In genomic region chr10:123241391-123242141, GRCh38 we compare ENCODE assay signal across 10 cellular contexts.
DNase-seq lines count a peak whose midpoint lies in the region; ATAC-seq, FAIRE-seq and TF ChIP-seq lines count a peak whose summit lies in the region.
"Had no signal": no experiment of that assay in that cellular context is flagged by ENCODE, and none has a peak within 500 bp of the region (broad histone marks: within the 10 kb centered on the region; RNA-seq: fewer than 3 reads in every experiment).

No MANE protein-coding gene starts in this region.

- 76% methylated on average over 7 of the region's 7 CpGs for WGBS in aorta, 2 donors

- no peaks in the 10 kb centered on the region for H3K36me3 ChIP-seq in effector memory CD4-positive, alpha-beta T cell (ENCODE audit: control insufficient read depth, insufficient read depth, low read length)
- H3K36me3 ChIP-seq in kidney (ENCODE audit: control insufficient read depth in 1 of 2, insufficient read depth in 2 of 2, low read length in 2 of 2) (no peaks in the 10 kb centered on the region), uterus (no peaks in the 10 kb centered on the region), aorta (ENCODE audit: control insufficient read depth in 1 of 2, insufficient read depth in 2 of 2, low read length in 1 of 2) (peaks cover 0 to 6% of the 10 kb centered on the region in 2 donors)

- no peak overlapping the region for H3K9ac ChIP-seq in kidney (ENCODE audit: low read length in 2 of 2)
- H3K9ac ChIP-seq: GM23248 had no signal

- H3K4me3 ChIP-seq in effector memory CD4-positive, alpha-beta T cell (ENCODE audit: insufficient read depth, low read depth, low read length, poor library complexity, severe bottlenecking) = no peak overlapping the region
- H3K4me3 ChIP-seq in kidney (ENCODE audit: low read length in 2 of 2) (no peak overlapping the region), uterus (no peak overlapping the region), aorta (ENCODE audit: low read length in 2 of 2) (no peak overlapping the region)
- H3K4me3 ChIP-seq: GM23248 had no signal

- TF ChIP-seq POLR2A in uterus (IDR thresholded peaks at IDR 0.05) = no peak

- H3K9me3 ChIP-seq in effector memory CD4-positive, alpha-beta T cell (ENCODE audit: control insufficient read depth, low read length) = no peaks in the 10 kb centered on the region
- H3K9me3 ChIP-seq in kidney (ENCODE audit: control insufficient read depth in 1 of 2, low read length in 2 of 2) (peaks cover 0 to under 1% of the 10 kb centered on the region in 2 donors), uterus (no peaks in the 10 kb centered on the region), aorta (ENCODE audit: control insufficient read depth, low read length) (no peaks in the 10 kb centered on the region)

- DNase-seq in CD1c-positive myeloid dendritic cell (ENCODE audit: extremely low spot score) (peak; percentile 8), kidney (no peak), DMS153 (lab: John Stamatoyannopoulos, UW) (no peak), uterus (no peak), aorta (no peak)
- peak; percentile 19 for DNase-seq in activated CD4-positive, alpha-beta T cell treated with anti-CD3 and anti-CD28 coated beads for 1 hour
- peak; percentile 16 to 53 (median 43) for DNase-seq in effector memory CD4-positive, alpha-beta T cell
- DNase-seq: GM23248 had no signal

- no peak for FAIRE-seq in kidney (lab: Jason Lieb, UNC)
- FAIRE-seq: islet of Langerhans had no signal

- intact Hi-C loops in kidney (cut with DNase I) = no loop called here
- intact Hi-C loops in uterus (cut with DNase I; ENCODE audit: low total_unique reads) = no loop called here
- intact Hi-C loops in aorta (cut with DNase I) = no loop called here

- H3K4me1 ChIP-seq in effector memory CD4-positive, alpha-beta T cell (ENCODE audit: control insufficient read depth, insufficient read depth, low read length, poor library complexity, severe bottlenecking) = peaks cover 10% of the 10 kb centered on the region
- H3K4me1 ChIP-seq in kidney (ENCODE audit: control insufficient read depth in 1 of 2, insufficient read depth in 1 of 2, low read depth in 1 of 2, low read length in 2 of 2) = no peaks in the 10 kb centered on the region
- no peaks in the 10 kb centered on the region for H3K4me1 ChIP-seq in uterus
- no peaks in the 10 kb centered on the region for H3K4me1 ChIP-seq in aorta (ENCODE audit: control insufficient read depth in 1 of 2, insufficient read depth in 2 of 2, low read length in 2 of 2)

- H3K27ac ChIP-seq in effector memory CD4-positive, alpha-beta T cell (ENCODE audit: insufficient read depth, low read length, poor library complexity, severe bottlenecking) = peak overlapping the region; percentile 72
- H3K27ac ChIP-seq in kidney (ENCODE audit: low read depth in 2 of 2, low read length in 2 of 2) (no peak overlapping the region), uterus (no peak overlapping the region), aorta (ENCODE audit: low read depth in 1 of 2, low read length in 2 of 2) (no peak overlapping the region)
- H3K27ac ChIP-seq: GM23248 had no signal

- no peak for TF ChIP-seq CTCF in kidney (IDR thresholded peaks at IDR 0.05; ENCODE audit: borderline replicate concordance, extremely low read depth, insufficient read depth)
- TF ChIP-seq CTCF in uterus (IDR thresholded peaks at IDR 0.05) = no peak

- H3K27me3 ChIP-seq in effector memory CD4-positive, alpha-beta T cell (replicated peaks; ENCODE audit: control insufficient read depth, insufficient read depth, low read length, poor library complexity, severe bottlenecking) = no peaks in the 10 kb centered on the region
- H3K27me3 ChIP-seq in uterus (no peaks in the 10 kb centered on the region), aorta (ENCODE audit: control insufficient read depth in 1 of 2, insufficient read depth in 2 of 2, low read length in 1 of 2) (no peaks in the 10 kb centered on the region)

- ATAC-seq in HG02884 (IDR thresholded peaks at IDR 0.05; ENCODE audit: unreplicated experiment) = peak; percentile 80
- ATAC-seq in aorta (ENCODE audit: low FRiP score) = no peak

Comparison
In these comparisons a context has a peak if more than half of its experiments do, and no peak if none do; other contexts are left out.
1. DNase-seq: peak in CD1c-positive myeloid dendritic cell (single experiment), activated CD4-positive, alpha-beta T cell treated with anti-CD3 and anti-CD28 coated beads for 1 hour (single experiment) and effector memory CD4-positive, alpha-beta T cell (3 of 3); none in kidney (single experiment), DMS153 (single experiment), uterus (0 of 2) and aorta (0 of 2).